ENCODE assay signal across 18 cellular contexts in genomic region chr9:3342159-3342777, GRCh38.
DNase-seq lines count a peak whose midpoint lies in the region; ATAC-seq and TF ChIP-seq lines count a peak whose summit lies in the region.
"Had no signal": no experiment of that assay in that cellular context is flagged by ENCODE, and none has a peak within 500 bp of the region (broad histone marks: within the 10 kb centered on the region; RNA-seq: fewer than 3 reads in every experiment).

No MANE protein-coding gene starts in this region.

- peaks cover 5% of the 10 kb centered on the region for H3K36me3 Mint-ChIP-seq in activated T-helper 2 cell treated with anti-CD3 and anti-CD28 coated beads, Interferon-gamma antibody, Interleukin-2, Interleukin-4, amounts not matched to agents 10 μg/mL and 5 μg/mL and 100 μg/mL, durations not matched to agents 14 hours and 24 hours and 36 hours (ENCODE audit: low read depth)
- H3K36me3 Mint-ChIP-seq in CD4-positive, alpha-beta memory T cell = peaks cover 18 to 28% of the 10 kb centered on the region in 2 donors

- intact Hi-C loops in A673 (cut with micrococcal nuclease; ENCODE audit: unreplicated experiment) = no loop called here
- intact Hi-C loops in activated T-helper 2 cell treated with anti-CD3 and anti-CD28 coated beads, Interferon-gamma antibody, Interleukin-2, Interleukin-4, amounts not matched to agents 10 μg/mL and 5 μg/mL and 100 μg/mL, durations not matched to agents 14 hours and 24 hours and 36 hours (cut with micrococcal nuclease) = loop anchor here (1.0 to 10.0 kb wide), 3 partner anchors 44 to 185 kb away; partner anchors contain the start of gene RFX3
- intact Hi-C loops in CD4-positive, alpha-beta memory T cell (cut with micrococcal nuclease) = no loop called here

- H3K36me3 ChIP-seq in A673 (ENCODE audit: insufficient read depth, low read length, poor library complexity, severe bottlenecking) = no peaks in the 10 kb centered on the region
- H3K36me3 ChIP-seq in CD4-positive, alpha-beta memory T cell (ENCODE audit: insufficient read depth, low read length) = no peaks in the 10 kb centered on the region

- CTCF ChIA-PET in A673 (lab: Charles Lee) = no interaction called here
- CTCF ChIA-PET in CD4-positive, alpha-beta memory T cell (lab: Charles Lee; ENCODE audit: partially characterized antibody) = no interaction called here

- H3K4me3 ChIP-seq in A673 (ENCODE audit: low read depth, low read length, poor library complexity, severe bottlenecking) = no peak overlapping the region
- no peak overlapping the region for H3K4me3 ChIP-seq in fibroblast of the aortic adventitia (ENCODE audit: low read depth, low read length)
- H3K4me3 ChIP-seq in CD4-positive, alpha-beta memory T cell (ENCODE audit: low read length in 2 of 2) = no peak overlapping the region
- H3K4me3 ChIP-seq: testis had no signal

- no peaks in the 10 kb centered on the region for H3K27me3 ChIP-seq in A673 (replicated peaks; ENCODE audit: insufficient read depth, low read depth, low read length, poor library complexity)
- H3K27me3 ChIP-seq in CD4-positive, alpha-beta memory T cell (ENCODE audit: insufficient read depth, low read length) = no peaks in the 10 kb centered on the region
- H3K27me3 ChIP-seq: testis had no signal

- BruUV-seq in A673 (replicated peaks; lab: Mats Ljungman, UMichigan) = no TSS peak

- H3K9me3 ChIP-seq in A673 (ENCODE audit: low read depth, low read length, poor library complexity, severe bottlenecking) = no peaks in the 10 kb centered on the region
- no peaks in the 10 kb centered on the region for H3K9me3 ChIP-seq in CD4-positive, alpha-beta memory T cell (ENCODE audit: control insufficient read depth in 1 of 2, low read length in 2 of 2)
- H3K9me3 ChIP-seq: testis had no signal

- POLR2A ChIA-PET in A673 (lab: Charles Lee; ENCODE audit: low non-redundant PET) = no interaction called here
- POLR2A ChIA-PET in CD4-positive, alpha-beta memory T cell (lab: Charles Lee; ENCODE audit: partially characterized antibody) = no interaction called here

- peak; percentile 19 for DNase-seq in A673 (ENCODE audit: low spot score)
- DNase-seq in activated T-helper 2 cell treated with anti-CD3 and anti-CD28 coated beads, Interferon-gamma antibody, Interleukin-2, Interleukin-4, amounts not matched to agents 10 μg/mL and 5 μg/mL and 100 μg/mL, durations not matched to agents 14 hours and 24 hours and 36 hours (ENCODE audit: low spot score) = no peak
- peak; percentile 65 for DNase-seq in fibroblast of the aortic adventitia (ENCODE audit: low read depth)
- no peak for DNase-seq in germinal center (ENCODE audit: low spot score)
- DNase-seq in CD4-positive, alpha-beta memory T cell = no peak
- DNase-seq in occipital lobe (lab: John Stamatoyannopoulos, UW) = no peak
- no peak for DNase-seq in Kasumi-1 (lab: John Stamatoyannopoulos, UW)
- DNase-seq: activated gamma-delta T cell, DMS53, naive B cell, NCI-H187 treated with DMSO at 0.1 percent for 48 hours, NCI-H748 treated with DMSO at 0.1 percent for 48 hours, testis had no signal

- peaks cover 7% of the 10 kb centered on the region for H3K4me1 ChIP-seq in A673 (ENCODE audit: insufficient read depth, low read length, poor library complexity, severe bottlenecking)
- H3K4me1 ChIP-seq in CD4-positive, alpha-beta memory T cell (ENCODE audit: insufficient read depth, low read length) = no peaks in the 10 kb centered on the region
- H3K4me1 ChIP-seq: testis had no signal

- H3K4me3 Mint-ChIP-seq in activated T-helper 2 cell treated with anti-CD3 and anti-CD28 coated beads, Interferon-gamma antibody, Interleukin-2, Interleukin-4, amounts not matched to agents 10 μg/mL and 5 μg/mL and 100 μg/mL, durations not matched to agents 14 hours and 24 hours and 36 hours (ENCODE audit: low read depth) = peak overlapping the region; percentile 47
- no peak overlapping the region for H3K4me3 Mint-ChIP-seq in CD4-positive, alpha-beta memory T cell
- H3K4me3 Mint-ChIP-seq: T-helper 1 cell treated with Interleukin-12 subunit alpha and Interleukin-12 subunit beta and Interleukin-4 antibody, amounts not matched to agents 30 μg/mL and 1 μg/mL, for 36 hours had no signal

- H3K27ac Mint-ChIP-seq in activated T-helper 2 cell treated with anti-CD3 and anti-CD28 coated beads, Interferon-gamma antibody, Interleukin-2, Interleukin-4, amounts not matched to agents 10 μg/mL and 5 μg/mL and 100 μg/mL, durations not matched to agents 14 hours and 24 hours and 36 hours = peak overlapping the region; percentile 80
- H3K27ac Mint-ChIP-seq in CD4-positive, alpha-beta memory T cell = no peak overlapping the region
- H3K27ac Mint-ChIP-seq: naive B cell; progenitor cell of endocrine pancreas; T-helper 1 cell treated with Interleukin-12 subunit alpha and Interleukin-12 subunit beta and Interleukin-4 antibody, amounts not matched to agents 30 μg/mL and 1 μg/mL, for 36 hours had no signal

- no peaks in the 10 kb centered on the region for H3K27me3 Mint-ChIP-seq in activated T-helper 2 cell treated with anti-CD3 and anti-CD28 coated beads, Interferon-gamma antibody, Interleukin-2, Interleukin-4, amounts not matched to agents 10 μg/mL and 5 μg/mL and 100 μg/mL, durations not matched to agents 14 hours and 24 hours and 36 hours (ENCODE audit: low read depth)
- no peaks in the 10 kb centered on the region for H3K27me3 Mint-ChIP-seq in CD4-positive, alpha-beta memory T cell
- H3K27me3 Mint-ChIP-seq: naive B cell, progenitor cell of endocrine pancreas had no signal

- peaks cover 21% of the 10 kb centered on the region for H3K4me1 Mint-ChIP-seq in activated T-helper 2 cell treated with anti-CD3 and anti-CD28 coated beads, Interferon-gamma antibody, Interleukin-2, Interleukin-4, amounts not matched to agents 10 μg/mL and 5 μg/mL and 100 μg/mL, durations not matched to agents 14 hours and 24 hours and 36 hours (ENCODE audit: low read depth)
- H3K4me1 Mint-ChIP-seq in CD4-positive, alpha-beta memory T cell = peaks cover 0 to 14% (median 4%) of the 10 kb centered on the region in 4 donors

- H3K27ac ChIP-seq in A673 (ENCODE audit: low read depth, low read length, poor library complexity, severe bottlenecking) = no peak overlapping the region
- no peak overlapping the region for H3K27ac ChIP-seq in CD4-positive, alpha-beta memory T cell (ENCODE audit: low read depth, low read length)
- H3K27ac ChIP-seq: epithelial cell of prostate, KMS-11, testis had no signal

- TF ChIP-seq CTCF in A673 (conservative IDR thresholded peaks at IDR 0.05; ENCODE audit: low read depth, low read length) (no peak), fibroblast of the aortic adventitia (IDR thresholded peaks at IDR 0.05; ENCODE audit: insufficient read depth, low read length) (no peak)

- peaks cover 8% of the 10 kb centered on the region for H3K9me3 Mint-ChIP-seq in activated T-helper 2 cell treated with anti-CD3 and anti-CD28 coated beads, Interferon-gamma antibody, Interleukin-2, Interleukin-4, amounts not matched to agents 10 μg/mL and 5 μg/mL and 100 μg/mL, durations not matched to agents 14 hours and 24 hours and 36 hours
- peaks cover 0 to 2% (median 0%) of the 10 kb centered on the region in 8 donors for H3K9me3 Mint-ChIP-seq in CD4-positive, alpha-beta memory T cell

- ATAC-seq in GM21390 (IDR thresholded peaks at IDR 0.05; ENCODE audit: unreplicated experiment) = peak; percentile 57

Comparison
In these comparisons a context has a peak if more than half of its experiments do, and no peak if none do; other contexts are left out.
1. DNase-seq: peak in A673 (single experiment) and fibroblast of the aortic adventitia (single experiment); none in activated T-helper 2 cell treated with anti-CD3 and anti-CD28 coated beads, Interferon-gamma antibody, Interleukin-2, Interleukin-4, amounts not matched to agents 10 μg/mL and 5 μg/mL and 100 μg/mL, durations not matched to agents 14 hours and 24 hours and 36 hours (single experiment), germinal center (single experiment), CD4-positive, alpha-beta memory T cell (0 of 5), occipital lobe (single experiment) and Kasumi-1 (0 of 2).